ENCODE assay signal across 11 cellular contexts in the genomic region with DNA sequence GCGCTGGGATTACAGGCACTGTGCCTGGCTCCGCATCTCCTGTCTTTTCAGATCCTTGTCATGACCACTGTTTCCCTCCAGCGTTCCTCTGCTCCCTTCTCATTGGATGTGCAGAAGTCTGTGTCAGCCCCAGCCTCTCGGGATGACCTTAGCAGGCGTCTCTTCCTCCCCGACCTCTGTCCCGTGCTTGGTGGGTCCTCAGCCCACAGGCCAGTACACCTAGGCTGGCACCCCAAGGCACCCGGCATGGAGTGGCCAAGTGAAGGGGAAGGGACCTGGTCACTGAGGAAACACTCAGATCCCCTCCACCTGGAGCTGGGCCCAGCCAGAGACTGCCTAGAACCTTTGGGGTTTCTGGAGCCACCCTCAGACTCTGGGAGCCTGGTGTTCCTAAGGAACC. TPM values are rescaled to one million over a fixed set of nuclear protein-coding genes. Genes with fewer than 3 reads are reported as not detected.
"Had no signal": no experiment of that assay in that cellular context is flagged by ENCODE, and none has a peak within 500 bp of the region (broad histone marks: within the 10 kb centered on the region; RNA-seq: fewer than 3 reads in every experiment).

No MANE protein-coding gene starts in this region.

- H3K4me3 Mint-ChIP-seq: HFFc6, IgD-negative memory B cell had no signal

- H3K27ac ChIP-seq: GM23248, HL-60 had no signal

- H2AFZ ChIP-seq: GM23248 had no signal

- H3K9ac ChIP-seq: GM23248 had no signal

- H3K9me3 Mint-ChIP-seq: HFFc6, IgD-negative memory B cell had no signal

- H3K27ac Mint-ChIP-seq: HFFc6 had no signal

- H3K4me1 ChIP-seq: HAP-1 had no signal

- H3K9me3 ChIP-seq: HAP-1 had no signal

- DNase-seq: GM23248, GOT3, H7, HFFc6 had no signal

- H3K36me3 Mint-ChIP-seq: IgD-negative memory B cell had no signal

- H3K36me3 ChIP-seq: HAP-1 had no signal

- ATAC-seq: HCT116, HepG2 had no signal

- H3K4me3 ChIP-seq: GM23248, HAP-1 had no signal

- H3K4me1 Mint-ChIP-seq: IgD-negative memory B cell had no signal

RNA-seq across cellular contexts. Expression of gene CLCNKB, which starts 2.4 kb away (rescaled TPM):
- total RNA-seq: GM23248, H4, HepG2, HT1080 had no signal

RNA-seq across cellular contexts. Expression of gene CLCNKA, which starts 19.4 kb away (rescaled TPM):
- total RNA-seq: GM23248, H4, HepG2, HFFc6, HT1080 had no signal

RNA-seq across cellular contexts. Expression of gene HSPB7, which starts 23.4 kb away (rescaled TPM):
- total RNA-seq: H4, HepG2, HT1080 had no signal

RNA-seq across cellular contexts. Expression of gene FAM131C, which starts 32.3 kb away (rescaled TPM):
- total RNA-seq: HepG2 had no signal

RNA-seq across cellular contexts. Expression of gene SRARP, which starts 37.2 kb away (rescaled TPM):
- total RNA-seq: GM23248, H4, HFFc6, HT1080 had no signal
